1 cellular context compared by ENCODE assay signal in the genomic region with DNA sequence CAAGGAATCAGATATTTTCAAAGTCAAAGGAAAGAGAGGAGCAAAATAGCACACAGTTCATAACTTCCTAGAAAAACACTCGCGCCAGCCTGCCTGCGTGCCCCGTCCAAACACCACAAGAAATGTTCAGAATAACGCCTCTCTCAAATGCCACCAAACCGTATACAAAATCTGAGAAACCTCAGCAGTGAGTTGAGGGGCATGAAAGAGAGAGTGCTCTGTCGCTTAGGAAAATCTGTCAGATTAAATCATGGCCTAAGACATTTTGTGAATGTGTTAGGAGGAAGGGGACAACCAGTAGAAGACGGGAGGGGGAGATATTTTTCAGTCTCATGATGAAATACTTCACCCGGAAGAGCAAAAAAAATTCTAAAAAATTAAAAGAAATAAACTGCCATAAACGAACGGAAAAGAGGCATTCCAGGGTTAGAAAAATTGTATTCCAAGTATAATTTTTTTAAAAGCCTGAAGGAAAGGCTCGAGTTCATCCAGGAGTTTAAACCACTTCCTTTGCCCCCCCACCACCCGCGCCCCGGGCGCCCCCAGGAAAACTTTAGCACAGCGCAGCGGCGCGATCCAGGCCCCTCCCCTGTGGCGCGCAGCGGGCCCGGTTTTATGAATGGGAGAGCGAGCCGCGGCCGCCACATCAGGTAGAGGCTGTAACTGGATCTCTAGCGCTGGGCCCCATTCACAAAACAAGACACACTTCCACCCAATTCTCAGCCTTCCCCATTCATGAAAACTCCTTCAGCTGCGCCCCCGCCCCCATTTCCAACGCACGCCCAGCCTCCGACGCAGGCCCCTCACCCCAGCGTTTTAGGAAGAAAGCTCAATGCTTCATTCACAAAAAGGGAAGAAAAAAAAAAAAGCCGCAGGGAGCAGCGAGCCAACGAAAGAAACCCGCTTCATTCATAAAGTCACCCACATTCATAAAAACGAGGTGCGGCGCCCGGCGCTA.
A peak's percentile ranks its signal among the peaks of the same experiment; 100 is the strongest.
TF ChIP-seq lines count a peak whose summit lies in the region.

No MANE protein-coding gene starts in this region.

TF ChIP-seq in HepG2, 621 proteins besides CTCF, POLR2A, EP300 and RAD21 (continued from another document and continues in another):
- TF ChIP-seq HDAC1 (CRISPR knock-in tag; IDR thresholded peaks at IDR 0.05) (peak; percentile 55), FOXK1 (CRISPR knock-in tag; IDR thresholded peaks at IDR 0.05; ENCODE audit: borderline replicate concordance, low read depth) (no peak), SP4 (CRISPR knock-in tag; IDR thresholded peaks at IDR 0.05) (no peak), ZNF709 (CRISPR knock-in tag; IDR thresholded peaks at IDR 0.05) (no peak), KMT2A (CRISPR knock-in tag; IDR thresholded peaks at IDR 0.05) (peak; percentile 73), ELF3 (CRISPR knock-in tag; IDR thresholded peaks at IDR 0.05) (0 out of 2 replicates have a peak, but pooled peaks have one; percentile 18), RBM39 (IDR thresholded peaks at IDR 0.05; ENCODE audit: low read depth, low read length, poor library complexity, severe bottlenecking) (peak; percentile 37), TARDBP (CRISPR knock-in tag; IDR thresholded peaks at IDR 0.05) (peak; percentile 35; the same call in 1 of the 2 replicates), SIN3A (IDR thresholded peaks at IDR 0.05; ENCODE audit: borderline replicate concordance, low read depth, low read length) (peak; percentile 77; the same call in 1 of the 2 replicates), SALL1 (CRISPR knock-in tag; IDR thresholded peaks at IDR 0.05) (peak; percentile 37; the same call in 1 of the 2 replicates), MEIS2 (CRISPR knock-in tag; IDR thresholded peaks at IDR 0.05) (0 out of 2 replicates have a peak, but pooled peaks have one; percentile 41), ZSCAN12 (CRISPR knock-in tag; IDR thresholded peaks at IDR 0.05) (no peak), ZNF292 (CRISPR knock-in tag; IDR thresholded peaks at IDR 0.05; ENCODE audit: borderline replicate concordance, low read depth) (peak; percentile 31; the same call in 1 of the 2 replicates), SOX13 (IDR thresholded peaks at IDR 0.05) (no peak), SOX13 (CRISPR knock-in tag; conservative IDR thresholded peaks at IDR 0.05 in 1 of 2, IDR thresholded peaks at IDR 0.05 in 1 of 2) (peak in 1 of 2 experiments; percentile 26; a peak in 1 of 4 replicates), FLYWCH1 (CRISPR knock-in tag; IDR thresholded peaks at IDR 0.05) (no peak), AGO2 (optimal IDR thresholded peaks at IDR 0.05; ENCODE audit: low read depth, low read length) (no peak), YEATS4 (CRISPR knock-in tag; IDR thresholded peaks at IDR 0.05; ENCODE audit: borderline replicate concordance) (peak; percentile 56; the same call in 1 of the 2 replicates), HOXA3 (CRISPR knock-in tag; IDR thresholded peaks at IDR 0.05) (peak; percentile 58; the same call in 1 of the 2 replicates), KLF12 (CRISPR knock-in tag; IDR thresholded peaks at IDR 0.05; ENCODE audit: borderline replicate concordance) (0 out of 2 replicates have a peak, but pooled peaks have one; percentile 25), REL (CRISPR knock-in tag; conservative IDR thresholded peaks at IDR 0.05) (0 out of 2 replicates have a peak, but pooled peaks have one; percentile 13), ZNF296 (CRISPR knock-in tag; conservative IDR thresholded peaks at IDR 0.05) (no peak), ISX (CRISPR knock-in tag; conservative IDR thresholded peaks at IDR 0.05) (no peak)
- TF ChIP-seq, protein P1, sequence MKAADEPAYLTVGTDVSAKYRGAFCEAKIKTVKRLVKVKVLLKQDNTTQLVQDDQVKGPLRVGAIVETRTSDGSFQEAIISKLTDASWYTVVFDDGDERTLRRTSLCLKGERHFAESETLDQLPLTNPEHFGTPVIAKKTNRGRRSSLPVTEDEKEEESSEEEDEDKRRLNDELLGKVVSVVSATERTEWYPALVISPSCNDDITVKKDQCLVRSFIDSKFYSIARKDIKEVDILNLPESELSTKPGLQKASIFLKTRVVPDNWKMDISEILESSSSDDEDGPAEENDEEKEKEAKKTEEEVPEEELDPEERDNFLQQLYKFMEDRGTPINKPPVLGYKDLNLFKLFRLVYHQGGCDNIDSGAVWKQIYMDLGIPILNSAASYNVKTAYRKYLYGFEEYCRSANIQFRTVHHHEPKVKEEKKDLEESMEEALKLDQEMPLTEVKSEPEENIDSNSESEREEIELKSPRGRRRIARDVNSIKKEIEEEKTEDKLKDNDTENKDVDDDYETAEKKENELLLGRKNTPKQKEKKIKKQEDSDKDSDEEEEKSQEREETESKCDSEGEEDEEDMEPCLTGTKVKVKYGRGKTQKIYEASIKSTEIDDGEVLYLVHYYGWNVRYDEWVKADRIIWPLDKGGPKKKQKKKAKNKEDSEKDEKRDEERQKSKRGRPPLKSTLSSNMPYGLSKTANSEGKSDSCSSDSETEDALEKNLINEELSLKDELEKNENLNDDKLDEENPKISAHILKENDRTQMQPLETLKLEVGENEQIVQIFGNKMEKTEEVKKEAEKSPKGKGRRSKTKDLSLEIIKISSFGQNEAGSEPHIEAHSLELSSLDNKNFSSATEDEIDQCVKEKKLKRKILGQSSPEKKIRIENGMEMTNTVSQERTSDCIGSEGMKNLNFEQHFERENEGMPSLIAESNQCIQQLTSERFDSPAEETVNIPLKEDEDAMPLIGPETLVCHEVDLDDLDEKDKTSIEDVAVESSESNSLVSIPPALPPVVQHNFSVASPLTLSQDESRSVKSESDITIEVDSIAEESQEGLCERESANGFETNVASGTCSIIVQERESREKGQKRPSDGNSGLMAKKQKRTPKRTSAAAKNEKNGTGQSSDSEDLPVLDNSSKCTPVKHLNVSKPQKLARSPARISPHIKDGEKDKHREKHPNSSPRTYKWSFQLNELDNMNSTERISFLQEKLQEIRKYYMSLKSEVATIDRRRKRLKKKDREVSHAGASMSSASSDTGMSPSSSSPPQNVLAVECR (CRISPR knock-in tag; IDR thresholded peaks at IDR 0.05; ENCODE audit: borderline replicate concordance), result peak; percentile 69; the same call in 1 of the 2 replicates
- TF ChIP-seq, protein P2, sequence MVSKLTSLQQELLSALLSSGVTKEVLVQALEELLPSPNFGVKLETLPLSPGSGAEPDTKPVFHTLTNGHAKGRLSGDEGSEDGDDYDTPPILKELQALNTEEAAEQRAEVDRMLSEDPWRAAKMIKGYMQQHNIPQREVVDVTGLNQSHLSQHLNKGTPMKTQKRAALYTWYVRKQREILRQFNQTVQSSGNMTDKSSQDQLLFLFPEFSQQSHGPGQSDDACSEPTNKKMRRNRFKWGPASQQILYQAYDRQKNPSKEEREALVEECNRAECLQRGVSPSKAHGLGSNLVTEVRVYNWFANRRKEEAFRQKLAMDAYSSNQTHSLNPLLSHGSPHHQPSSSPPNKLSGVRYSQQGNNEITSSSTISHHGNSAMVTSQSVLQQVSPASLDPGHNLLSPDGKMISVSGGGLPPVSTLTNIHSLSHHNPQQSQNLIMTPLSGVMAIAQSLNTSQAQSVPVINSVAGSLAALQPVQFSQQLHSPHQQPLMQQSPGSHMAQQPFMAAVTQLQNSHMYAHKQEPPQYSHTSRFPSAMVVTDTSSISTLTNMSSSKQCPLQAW (CRISPR knock-in tag; IDR thresholded peaks at IDR 0.05), result no peak
- TF ChIP-seq, protein P3, sequence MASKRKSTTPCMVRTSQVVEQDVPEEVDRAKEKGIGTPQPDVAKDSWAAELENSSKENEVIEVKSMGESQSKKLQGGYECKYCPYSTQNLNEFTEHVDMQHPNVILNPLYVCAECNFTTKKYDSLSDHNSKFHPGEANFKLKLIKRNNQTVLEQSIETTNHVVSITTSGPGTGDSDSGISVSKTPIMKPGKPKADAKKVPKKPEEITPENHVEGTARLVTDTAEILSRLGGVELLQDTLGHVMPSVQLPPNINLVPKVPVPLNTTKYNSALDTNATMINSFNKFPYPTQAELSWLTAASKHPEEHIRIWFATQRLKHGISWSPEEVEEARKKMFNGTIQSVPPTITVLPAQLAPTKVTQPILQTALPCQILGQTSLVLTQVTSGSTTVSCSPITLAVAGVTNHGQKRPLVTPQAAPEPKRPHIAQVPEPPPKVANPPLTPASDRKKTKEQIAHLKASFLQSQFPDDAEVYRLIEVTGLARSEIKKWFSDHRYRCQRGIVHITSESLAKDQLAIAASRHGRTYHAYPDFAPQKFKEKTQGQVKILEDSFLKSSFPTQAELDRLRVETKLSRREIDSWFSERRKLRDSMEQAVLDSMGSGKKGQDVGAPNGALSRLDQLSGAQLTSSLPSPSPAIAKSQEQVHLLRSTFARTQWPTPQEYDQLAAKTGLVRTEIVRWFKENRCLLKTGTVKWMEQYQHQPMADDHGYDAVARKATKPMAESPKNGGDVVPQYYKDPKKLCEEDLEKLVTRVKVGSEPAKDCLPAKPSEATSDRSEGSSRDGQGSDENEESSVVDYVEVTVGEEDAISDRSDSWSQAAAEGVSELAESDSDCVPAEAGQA (IDR thresholded peaks at IDR 0.05; ENCODE audit: low read depth), result no peak
- TF ChIP-seq, protein P3 (CRISPR knock-in tag; IDR thresholded peaks at IDR 0.05; ENCODE audit: borderline replicate concordance), result no peak
- TF ChIP-seq, protein P4, sequence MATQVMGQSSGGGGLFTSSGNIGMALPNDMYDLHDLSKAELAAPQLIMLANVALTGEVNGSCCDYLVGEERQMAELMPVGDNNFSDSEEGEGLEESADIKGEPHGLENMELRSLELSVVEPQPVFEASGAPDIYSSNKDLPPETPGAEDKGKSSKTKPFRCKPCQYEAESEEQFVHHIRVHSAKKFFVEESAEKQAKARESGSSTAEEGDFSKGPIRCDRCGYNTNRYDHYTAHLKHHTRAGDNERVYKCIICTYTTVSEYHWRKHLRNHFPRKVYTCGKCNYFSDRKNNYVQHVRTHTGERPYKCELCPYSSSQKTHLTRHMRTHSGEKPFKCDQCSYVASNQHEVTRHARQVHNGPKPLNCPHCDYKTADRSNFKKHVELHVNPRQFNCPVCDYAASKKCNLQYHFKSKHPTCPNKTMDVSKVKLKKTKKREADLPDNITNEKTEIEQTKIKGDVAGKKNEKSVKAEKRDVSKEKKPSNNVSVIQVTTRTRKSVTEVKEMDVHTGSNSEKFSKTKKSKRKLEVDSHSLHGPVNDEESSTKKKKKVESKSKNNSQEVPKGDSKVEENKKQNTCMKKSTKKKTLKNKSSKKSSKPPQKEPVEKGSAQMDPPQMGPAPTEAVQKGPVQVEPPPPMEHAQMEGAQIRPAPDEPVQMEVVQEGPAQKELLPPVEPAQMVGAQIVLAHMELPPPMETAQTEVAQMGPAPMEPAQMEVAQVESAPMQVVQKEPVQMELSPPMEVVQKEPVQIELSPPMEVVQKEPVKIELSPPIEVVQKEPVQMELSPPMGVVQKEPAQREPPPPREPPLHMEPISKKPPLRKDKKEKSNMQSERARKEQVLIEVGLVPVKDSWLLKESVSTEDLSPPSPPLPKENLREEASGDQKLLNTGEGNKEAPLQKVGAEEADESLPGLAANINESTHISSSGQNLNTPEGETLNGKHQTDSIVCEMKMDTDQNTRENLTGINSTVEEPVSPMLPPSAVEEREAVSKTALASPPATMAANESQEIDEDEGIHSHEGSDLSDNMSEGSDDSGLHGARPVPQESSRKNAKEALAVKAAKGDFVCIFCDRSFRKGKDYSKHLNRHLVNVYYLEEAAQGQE (IDR thresholded peaks at IDR 0.05; ENCODE audit: borderline replicate concordance in 1 of 2, low read depth in 1 of 2, low read length in 2 of 2), result 0 out of 4 replicates have a peak, but pooled peaks of 1 of the 2 experiments have one; percentile 19
- TF ChIP-seq, protein P5, sequence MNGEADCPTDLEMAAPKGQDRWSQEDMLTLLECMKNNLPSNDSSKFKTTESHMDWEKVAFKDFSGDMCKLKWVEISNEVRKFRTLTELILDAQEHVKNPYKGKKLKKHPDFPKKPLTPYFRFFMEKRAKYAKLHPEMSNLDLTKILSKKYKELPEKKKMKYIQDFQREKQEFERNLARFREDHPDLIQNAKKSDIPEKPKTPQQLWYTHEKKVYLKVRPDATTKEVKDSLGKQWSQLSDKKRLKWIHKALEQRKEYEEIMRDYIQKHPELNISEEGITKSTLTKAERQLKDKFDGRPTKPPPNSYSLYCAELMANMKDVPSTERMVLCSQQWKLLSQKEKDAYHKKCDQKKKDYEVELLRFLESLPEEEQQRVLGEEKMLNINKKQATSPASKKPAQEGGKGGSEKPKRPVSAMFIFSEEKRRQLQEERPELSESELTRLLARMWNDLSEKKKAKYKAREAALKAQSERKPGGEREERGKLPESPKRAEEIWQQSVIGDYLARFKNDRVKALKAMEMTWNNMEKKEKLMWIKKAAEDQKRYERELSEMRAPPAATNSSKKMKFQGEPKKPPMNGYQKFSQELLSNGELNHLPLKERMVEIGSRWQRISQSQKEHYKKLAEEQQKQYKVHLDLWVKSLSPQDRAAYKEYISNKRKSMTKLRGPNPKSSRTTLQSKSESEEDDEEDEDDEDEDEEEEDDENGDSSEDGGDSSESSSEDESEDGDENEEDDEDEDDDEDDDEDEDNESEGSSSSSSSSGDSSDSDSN (CRISPR knock-in tag; IDR thresholded peaks at IDR 0.05), result peak; percentile 46
- TF ChIP-seq, protein P6, sequence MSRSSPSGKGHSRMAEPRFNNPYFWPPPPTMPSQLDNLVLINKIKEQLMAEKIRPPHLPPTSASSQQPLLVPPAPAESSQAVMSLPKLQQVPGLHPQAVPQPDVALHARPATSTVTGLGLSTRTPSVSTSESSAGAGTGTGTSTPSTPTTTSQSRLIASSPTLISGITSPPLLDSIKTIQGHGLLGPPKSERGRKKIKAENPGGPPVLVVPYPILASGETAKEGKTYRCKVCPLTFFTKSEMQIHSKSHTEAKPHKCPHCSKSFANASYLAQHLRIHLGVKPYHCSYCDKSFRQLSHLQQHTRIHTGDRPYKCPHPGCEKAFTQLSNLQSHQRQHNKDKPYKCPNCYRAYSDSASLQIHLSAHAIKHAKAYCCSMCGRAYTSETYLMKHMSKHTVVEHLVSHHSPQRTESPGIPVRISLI (CRISPR knock-in tag; IDR thresholded peaks at IDR 0.05; ENCODE audit: borderline replicate concordance), result peak; percentile 0; the same call in 1 of the 2 replicates
